9 cellular contexts compared by ENCODE assay signal in genomic region chr2:66377832-66378231, GRCh38. TPM values are rescaled to one million over a fixed set of nuclear protein-coding genes. Genes with fewer than 3 reads are reported as not detected.
"Had no signal": no experiment of that assay in that cellular context is flagged by ENCODE, and none has a peak within 500 bp of the region (broad histone marks: within the 10 kb centered on the region; RNA-seq: fewer than 3 reads in every experiment).

No MANE protein-coding gene starts in this region.

- DNase-seq: GDM1, GF-D8 had no signal

- H3K4me3 ChIP-seq: GM12878 had no signal

- FAIRE-seq: G401.6, GM12878, GM12891, GM12892, GM18507, GM19239 had no signal

- ATAC-seq: GM12878 had no signal

RNA-seq across cellular contexts. Expression of gene MEIS1, which starts 57.1 kb away (rescaled TPM):
- total RNA-seq: G401 had no signal
